33 cellular contexts compared by ENCODE assay signal in genomic region chr9:134203224-134203623, GRCh38. TPM values are rescaled to one million over a fixed set of nuclear protein-coding genes. Genes with fewer than 3 reads are reported as not detected.
"Had no signal": no experiment of that assay in that cellular context is flagged by ENCODE, and none has a peak within 500 bp of the region (broad histone marks: within the 10 kb centered on the region; RNA-seq: fewer than 3 reads in every experiment).

No MANE protein-coding gene starts in this region.

- H3K9me3 ChIP-seq: neutrophil, ovary, psoas muscle, suprapubic skin, testis, transverse colon had no signal

- H3K4me2 ChIP-seq: smooth muscle cell had no signal

- H3K79me2 ChIP-seq: parathyroid adenoma had no signal

- H2AFZ ChIP-seq: parathyroid adenoma had no signal

- DNase-seq: nephron progenitor cell; nucleus accumbens; ovary; stimulated activated CD4-positive, alpha-beta T cell treated with anti-CD3 and anti-CD28 coated beads, Interleukin-12 subunit alpha, Interleukin-12 subunit beta, amount 100 ng/mL, for 4 hours; stimulated activated CD4-positive, alpha-beta T cell treated with anti-CD3 and anti-CD28 coated beads, Interleukin-1b, Interleukin-23, amount 100 ng/mL, for 48 hours; stimulated activated CD4-positive, alpha-beta T cell treated with anti-CD3 and anti-CD28 coated beads, Interleukin-4, amount 100 ng/mL, for 1 hour; stimulated activated CD4-positive, alpha-beta T cell treated with anti-CD3 and anti-CD28 coated beads, Interleukin-4, amount 100 ng/mL, for 4 hours; stimulated activated CD8-positive, alpha-beta memory T cell treated with anti-CD3 and anti-CD28 coated beads, Interleukin-4, amount 100 ng/mL, for 48 hours; stimulated activated naive CD4-positive, alpha-beta T cell; stimulated activated naive CD8-positive, alpha-beta T cell treated with anti-CD3 and anti-CD28 coated beads, Interleukin-15, amount 100 ng/mL, for 72 hours; stimulated activated naive CD8-positive, alpha-beta T cell treated with anti-CD3 and anti-CD28 coated beads, Interleukin-15, Interleukin-2, amounts not matched to agents 100 U/mL and 50 U/mL, for 24 hours; substantia nigra; testis; tibial artery; transverse colon; upper lobe of left lung had no signal

- H3K9ac ChIP-seq: parathyroid adenoma had no signal

- FAIRE-seq: urothelium cell line had no signal

- H3K36me3 ChIP-seq: neutrophil, ovary, spleen, suprapubic skin, transverse colon, upper lobe of left lung, vagina had no signal

- H3K27ac ChIP-seq: neutrophil, ovary, parathyroid adenoma, psoas muscle, skin epidermis, suprapubic skin, testis, tibial artery, transverse colon, upper lobe of left lung, vagina had no signal

- H3K4me3 ChIP-seq: ovary, psoas muscle, skin epidermis, smooth muscle cell, spleen, suprapubic skin, testis, tibial artery, transverse colon, upper lobe of left lung, vagina had no signal

- ATAC-seq: naive thymus-derived CD8-positive, alpha-beta T cell; natural killer cell treated with Interleukin-12 subunit alpha and Interleukin-12 subunit beta and Interleukin-15 and Interleukin-18, amount 100 ng/mL, for 72 hours; psoas muscle; right cardiac atrium; sciatic nerve; stimulated activated memory B cell treated with anti-CD40 and anti-IgM and Interleukin-4, amounts not matched to agents 10 μg/mL and 1 μg/mL and 100 μg/mL, for 72 hours; stimulated activated naive CD8-positive, alpha-beta T cell treated with anti-CD3 and anti-CD28 coated beads, Interleukin-15, amount 100 ng/mL, for 72 hours; stimulated activated naive CD8-positive, alpha-beta T cell treated with anti-CD3 and anti-CD28 coated beads, Interleukin-15, Interleukin-2, amounts not matched to agents 100 U/mL and 50 U/mL, for 24 hours had no signal

- H3K4me1 ChIP-seq: parathyroid adenoma, psoas muscle, testis, tibial artery, vagina had no signal

- H3K27me3 ChIP-seq: ovary, spleen, suprapubic skin, testis, transverse colon, upper lobe of left lung, vagina had no signal

RNA-seq across cellular contexts. Expression of gene RNU6ATAC, which starts 38.9 kb away (rescaled TPM):
- total RNA-seq: omental fat pad, renal cortical epithelial cell, smooth muscle cell, suprapubic skin, testis, transverse colon, vagina had no signal
- polyA plus RNA-seq: naive thymus-derived CD8-positive, alpha-beta T cell; ovary; psoas muscle; right cardiac atrium; smooth muscle cell; spleen; thymus had no signal
